Comparison of ENCODE assay signal across 9 cellular contexts in the genomic region with DNA sequence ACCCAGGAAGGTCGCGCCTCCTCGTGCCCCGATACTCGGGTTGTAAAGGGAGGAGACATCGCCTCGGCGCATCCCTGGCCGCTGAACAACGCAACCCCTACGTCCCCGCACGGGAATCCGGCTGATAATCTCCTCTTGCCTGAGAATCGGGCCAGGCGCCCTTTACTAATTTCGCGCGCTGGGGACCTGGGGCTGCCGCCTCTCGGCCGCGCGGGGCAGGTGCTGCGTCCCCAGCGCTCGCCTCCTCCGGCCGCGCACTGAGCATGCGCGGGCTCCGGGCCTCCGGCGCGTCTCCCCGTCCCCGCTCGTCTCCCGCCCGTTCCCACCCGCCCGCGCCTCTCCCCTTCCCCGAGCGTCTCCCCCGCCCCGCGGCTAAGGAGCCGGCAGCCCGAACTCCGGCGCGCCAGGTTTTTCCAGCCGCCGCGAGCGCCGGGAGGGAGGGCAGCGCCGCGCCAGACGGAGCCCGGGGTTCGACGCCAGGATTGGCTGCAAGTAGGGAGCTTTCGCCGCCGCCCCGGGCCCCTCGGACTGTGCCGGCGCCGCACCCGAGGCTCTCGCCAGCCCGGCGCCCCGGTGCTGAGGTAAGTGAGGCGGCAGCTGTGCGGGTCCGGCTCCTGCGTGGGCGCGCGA. TPM values are rescaled to one million over a fixed set of nuclear protein-coding genes. Genes with fewer than 3 reads are reported as not detected.
A peak's percentile ranks its signal among the peaks of the same experiment; 100 is the strongest.
DNase-seq lines count a peak whose midpoint lies in the region; ATAC-seq and TF ChIP-seq lines count a peak whose summit lies in the region.
"Had no signal": no experiment of that assay in that cellular context is flagged by ENCODE, and none has a peak within 500 bp of the region (broad histone marks: within the 10 kb centered on the region; RNA-seq: fewer than 3 reads in every experiment).

Gene CNTN4, plus strand, starts transcription at position 469 of the 630 bp plus-strand sequence.

- 7 to 11% methylated on average over 40 to 62 of the region's 86 CpGs for WGBS in mesodermal cell (ENCODE audit: insufficient coverage in 2 of 2), 2 experiments

- DNase-seq in Right ventricle myocardium inferior (ENCODE audit: missing footprints) (peak; percentile 63), cardiac septum (ENCODE audit: low spot score) (no peak), NCI-H526 (lab: John Stamatoyannopoulos, UW) (peak; percentile 69 to 96), colonic mucosa (peak; percentile 81), thoracic aorta (ENCODE audit: low spot score) (peak; percentile 23), LoVo (ENCODE audit: low spot score) (no peak)

- ATAC-seq in Right ventricle myocardium inferior: peak; percentile 68
- ATAC-seq in thoracic aorta (ENCODE audit: insufficient number of reproducible peaks, low FRiP score, low read depth): peak; percentile 86
- no peak for ATAC-seq in HG02970 (IDR thresholded peaks at IDR 0.05; ENCODE audit: low FRiP score, unreplicated experiment)

- H3K9ac ChIP-seq in colonic mucosa (ENCODE audit: low read depth in 2 of 2, low read length in 2 of 2): peak within 1 kb of the TSS; percentile 74 to 76

- H3K27me3 ChIP-seq in colonic mucosa: peaks cover 20% of the 10 kb centered on the region
- H3K27me3 ChIP-seq in thoracic aorta (replicated peaks; ENCODE audit: insufficient read depth): no peaks in the 10 kb centered on the region

- intact Hi-C loops in Right ventricle myocardium inferior (cut with DNase I) (no loop called here), cardiac septum (cut with DNase I) (no loop called here), colonic mucosa (cut with DNase I) (no loop called here)

- H3K9me3 ChIP-seq in colonic mucosa (no peaks in the 10 kb centered on the region), mesodermal cell (ENCODE audit: control insufficient read depth, low read length) (peaks cover 2% of the 10 kb centered on the region), thoracic aorta (no peaks in the 10 kb centered on the region)

- H3K4me3 ChIP-seq in colonic mucosa (peak within 1 kb of the TSS; percentile 57), mesodermal cell (ENCODE audit: extremely low read depth, insufficient read depth, low read length, poor library complexity, severe bottlenecking) (peak within 1 kb of the TSS; percentile 49), thoracic aorta (peak within 1 kb of the TSS; percentile 85)

- H3K27ac ChIP-seq in colonic mucosa (no peak within 1 kb of the TSS), mesodermal cell (ENCODE audit: low read depth, low read length, severe bottlenecking) (no peak within 1 kb of the TSS), thoracic aorta (peak within 1 kb of the TSS; percentile 82 to 89)

- H3K36me3 ChIP-seq in colonic mucosa (no peaks in the 10 kb centered on the region), mesodermal cell (ENCODE audit: control insufficient read depth, insufficient read depth, low read length) (no peaks in the 10 kb centered on the region), thoracic aorta (no peaks in the 10 kb centered on the region)

- TF ChIP-seq CTCF in colonic mucosa (IDR thresholded peaks at IDR 0.05) (no peak), thoracic aorta (IDR thresholded peaks at IDR 0.05) (peak; percentile 67)

- H3K4me1 ChIP-seq in colonic mucosa (no peaks in the 10 kb centered on the region), mesodermal cell (ENCODE audit: control insufficient read depth, insufficient read depth, low read length, poor library complexity, severe bottlenecking) (peaks cover 3% of the 10 kb centered on the region), thoracic aorta (ENCODE audit: control insufficient read depth in 1 of 2, low read depth in 2 of 2) (peaks cover 3 to 39% of the 10 kb centered on the region in 2 donors)

RNA-seq across cellular contexts. Expression of gene CNTN4, which starts in this region (rescaled TPM):
- 2.5 TPM for total RNA-seq in Right ventricle myocardium inferior
- 2.8 TPM for total RNA-seq in cardiac septum
- total RNA-seq in colonic mucosa: 10 to 100 TPM in 1 of 2 donors, 1 to 10 TPM in 1; 8.2 to 19.1 TPM
- polyA plus RNA-seq in mesodermal cell (2013, experiment 1 of 2): 13.5 TPM
- polyA plus RNA-seq in mesodermal cell (2013, experiment 2 of 2): 12.4 TPM
- total RNA-seq in thoracic aorta: 100 to 1,000 TPM; 103 to 116 TPM
- total RNA-seq: T-helper 2 cell treated with Interferon-gamma antibody and Interleukin-4, amounts not matched to agents 100 ng/mL and 5 ng/mL, for 36 hours had no signal

Comparison
In these comparisons a context has a peak if more than half of its experiments do, and no peak if none do; other contexts are left out.
1. RNA of gene CNTN4 (total RNA-seq): 103 to 116 TPM in thoracic aorta; 8.2 to 19.1 TPM in colonic mucosa, 2.8 TPM in cardiac septum (single experiment) and 2.5 TPM in Right ventricle myocardium inferior (single experiment); every median in the first group is over 4 times any median in the second.
2. DNase-seq: peak in Right ventricle myocardium inferior (single experiment), NCI-H526 (2 of 2), colonic mucosa (single experiment) and thoracic aorta (single experiment); none in cardiac septum (single experiment) and LoVo (single experiment).
3. H3K27ac ChIP-seq: peak in thoracic aorta (2 of 2); none in colonic mucosa (single experiment) and mesodermal cell (single experiment).
4. Peak in every context shown above with its lines, with median percentiles within 50 percentile points of each other: H3K4me3 ChIP-seq.